In the genomic region with DNA sequence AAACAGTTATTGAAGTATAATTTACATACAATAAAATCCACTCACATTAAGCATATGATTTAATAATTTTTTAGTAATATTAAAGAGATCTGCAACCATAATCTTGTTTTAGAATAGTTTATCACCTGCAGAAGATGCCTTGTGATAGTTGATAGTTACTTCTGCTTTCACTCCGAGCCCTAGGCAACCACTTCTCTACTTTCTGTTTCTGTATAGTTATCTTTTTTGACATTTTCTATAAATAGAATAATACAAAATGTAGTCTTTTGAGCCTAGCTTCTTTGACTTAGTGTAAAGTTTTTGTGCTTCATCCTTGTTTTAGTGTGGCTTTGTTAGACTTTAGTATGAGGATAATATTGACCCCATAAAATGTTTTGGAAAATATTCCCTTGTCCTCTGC, we compare ENCODE assay signal across 11 cellular contexts.
DNase-seq lines count a peak whose midpoint lies in the region; ATAC-seq and TF ChIP-seq lines count a peak whose summit lies in the region.
"Had no signal": no experiment of that assay in that cellular context is flagged by ENCODE, and none has a peak within 500 bp of the region (broad histone marks: within the 10 kb centered on the region; RNA-seq: fewer than 3 reads in every experiment).

No MANE protein-coding gene starts in this region.

- H3K27ac Mint-ChIP-seq in naive B cell = peak overlapping the region in 5 of 6 donors; percentile 47 to 97 (median 86)
- H3K27ac Mint-ChIP-seq in stimulated activated naive CD8-positive, alpha-beta T cell treated with anti-CD3 and anti-CD28 coated beads, Interleukin-15, amount 100 ng/mL, for 72 hours = no peak overlapping the region
- H3K27ac Mint-ChIP-seq: nephron progenitor cell had no signal

- intact Hi-C loops in dorsolateral prefrontal cortex (cut with DNase I) = no loop called here

- H3K4me1 Mint-ChIP-seq in naive B cell = peaks cover 8 to 25% (median 14%) of the 10 kb centered on the region in 3 donors
- H3K4me1 Mint-ChIP-seq in stimulated activated naive CD8-positive, alpha-beta T cell treated with anti-CD3 and anti-CD28 coated beads, Interleukin-15, amount 100 ng/mL, for 72 hours = peaks cover 7% of the 10 kb centered on the region

- H3K36me3 Mint-ChIP-seq in naive B cell = peaks cover under 1 to 18% of the 10 kb centered on the region in 2 donors

- DNase-seq in naive B cell (peak; percentile 62), HT-29 (ENCODE audit: low spot score) (no peak), dorsolateral prefrontal cortex (no peak), NCI-H146 treated with DMSO at 0.1 percent for 48 hours (lab: John Stamatoyannopoulos, UW; ENCODE audit: unreplicated experiment) (no peak)
- DNase-seq in stimulated activated naive CD8-positive, alpha-beta T cell treated with anti-CD3 and anti-CD28 coated beads, Interleukin-15, amount 100 ng/mL, for 72 hours = no peak
- DNase-seq: glutamatergic neuron; nephron progenitor cell; NK-92 treated with Interleukin-12 subunit alpha and Interleukin-12 subunit beta, amount 100 ng/mL, for 24 hours had no signal

- no peak overlapping the region for H3K4me3 ChIP-seq in dorsolateral prefrontal cortex

- H3K4me3 Mint-ChIP-seq in naive B cell = peak overlapping the region in 5 of 8 donors; percentile 49 to 80 (median 65)
- H3K4me3 Mint-ChIP-seq in stimulated activated naive CD8-positive, alpha-beta T cell treated with anti-CD3 and anti-CD28 coated beads, Interleukin-15, amount 100 ng/mL, for 72 hours = no peak overlapping the region
- H3K4me3 Mint-ChIP-seq: nephron progenitor cell had no signal

- no peaks in the 10 kb centered on the region for H3K27me3 ChIP-seq in dorsolateral prefrontal cortex

- peaks cover 0 to 23% (median 11%) of the 10 kb centered on the region in 7 donors for H3K9me3 Mint-ChIP-seq in naive B cell
- peaks cover 0 to 7% of the 10 kb centered on the region in 2 donors for H3K9me3 Mint-ChIP-seq in stimulated activated naive CD8-positive, alpha-beta T cell treated with anti-CD3 and anti-CD28 coated beads, Interleukin-15, amount 100 ng/mL, for 72 hours

- ATAC-seq in GM18909 (IDR thresholded peaks at IDR 0.05; ENCODE audit: poor library complexity, unreplicated experiment) = peak; percentile 98
- peak; percentile 96 for ATAC-seq in HG02623 (IDR thresholded peaks at IDR 0.05; ENCODE audit: unreplicated experiment)
- peak; percentile 93 for ATAC-seq in HG03558 (IDR thresholded peaks at IDR 0.05; ENCODE audit: extremely low read depth, unreplicated experiment)
- ATAC-seq in naive B cell (ENCODE audit: low read depth in 2 of 2) = peak; percentile 99
- ATAC-seq in stimulated activated naive CD8-positive, alpha-beta T cell treated with anti-CD3 and anti-CD28 coated beads, Interleukin-15, amount 100 ng/mL, for 72 hours = no peak

- no peak for TF ChIP-seq CTCF in dorsolateral prefrontal cortex (IDR thresholded peaks at IDR 0.05 in 54 of 56, conservative IDR thresholded peaks at IDR 0.05 in 2 of 56; ENCODE audit: low read depth in 1 of 56, partially characterized antibody in 56 of 56)

- no peaks in the 10 kb centered on the region for H3K27me3 Mint-ChIP-seq in naive B cell
- H3K27me3 Mint-ChIP-seq in stimulated activated naive CD8-positive, alpha-beta T cell treated with anti-CD3 and anti-CD28 coated beads, Interleukin-15, amount 100 ng/mL, for 72 hours = no peaks in the 10 kb centered on the region

- no peak overlapping the region for H3K27ac ChIP-seq in dorsolateral prefrontal cortex

Comparison
In these comparisons a context has a peak if more than half of its experiments do, and no peak if none do; other contexts are left out.
1. H3K27ac Mint-ChIP-seq: peak in naive B cell (5 of 6); none in stimulated activated naive CD8-positive, alpha-beta T cell treated with anti-CD3 and anti-CD28 coated beads, Interleukin-15, amount 100 ng/mL, for 72 hours (0 of 2).
2. H3K4me3 Mint-ChIP-seq: peak in naive B cell (5 of 8); none in stimulated activated naive CD8-positive, alpha-beta T cell treated with anti-CD3 and anti-CD28 coated beads, Interleukin-15, amount 100 ng/mL, for 72 hours (0 of 2).